Comparison of ENCODE assay signal across 30 cellular contexts in genomic region chr10:65941098-65941655, GRCh38.
"Had no signal": no experiment of that assay in that cellular context is flagged by ENCODE, and none has a peak within 500 bp of the region (broad histone marks: within the 10 kb centered on the region; RNA-seq: fewer than 3 reads in every experiment).

No MANE protein-coding gene starts in this region.

- H3K36me3 Mint-ChIP-seq: activated naive CD4-positive, alpha-beta T cell treated with anti-CD3 and anti-CD28 coated beads, Interleukin-2, amount 10 ng/mL, durations not matched to agents 7 days and 5 days; activated naive CD8-positive, alpha-beta T cell treated with anti-CD3 and anti-CD28 coated beads, Interleukin-2, amount 10 ng/mL, durations not matched to agents 7 days and 5 days; naive B cell; WTC11 had no signal

- H3K27me3 ChIP-seq: ascending aorta, heart left ventricle, neutrophil, pancreas, testis, transverse colon had no signal

- H3K9me3 ChIP-seq: ascending aorta, heart left ventricle, left ventricle myocardium inferior, neutrophil, pancreas, prostate gland, testis, transverse colon had no signal

- H3K27me3 Mint-ChIP-seq: activated CD4-positive, alpha-beta memory T cell treated with anti-CD3 and anti-CD28 coated beads, Interleukin-2, amount 10 ng/mL, durations not matched to agents 7 days and 5 days; activated CD4-positive, alpha-beta T cell treated with anti-CD3 and anti-CD28 coated beads, Interleukin-2, amount 10 ng/mL, durations not matched to agents 7 days and 5 days; activated naive CD4-positive, alpha-beta T cell treated with anti-CD3 and anti-CD28 coated beads, Interleukin-2, amount 10 ng/mL, durations not matched to agents 7 days and 5 days; activated naive CD8-positive, alpha-beta T cell treated with anti-CD3 and anti-CD28 coated beads, Interleukin-2, amount 10 ng/mL, durations not matched to agents 7 days and 5 days; activated T-cell treated with anti-CD3 and anti-CD28 coated beads, Interleukin-2, amount 50 U/mL, for 24 hours; naive B cell had no signal

- H3K9me3 Mint-ChIP-seq: activated CD4-positive, alpha-beta memory T cell treated with anti-CD3 and anti-CD28 coated beads, Interleukin-2, amount 10 ng/mL, durations not matched to agents 7 days and 5 days; activated CD4-positive, alpha-beta T cell treated with anti-CD3 and anti-CD28 coated beads, Interleukin-2, amount 10 ng/mL, durations not matched to agents 7 days and 5 days; activated naive CD4-positive, alpha-beta T cell treated with anti-CD3 and anti-CD28 coated beads, Interleukin-2, amount 10 ng/mL, durations not matched to agents 7 days and 5 days; nephron progenitor cell; T-helper 1 cell treated with Interleukin-12 subunit alpha and Interleukin-12 subunit beta and Interleukin-4 antibody, amounts not matched to agents 30 μg/mL and 1 μg/mL, for 36 hours; WTC11 had no signal

- H3K27ac Mint-ChIP-seq: activated CD4-positive, alpha-beta memory T cell treated with anti-CD3 and anti-CD28 coated beads, Interleukin-2, amount 10 ng/mL, durations not matched to agents 7 days and 5 days; activated CD4-positive, alpha-beta T cell treated with anti-CD3 and anti-CD28 coated beads, Interleukin-2, amount 10 ng/mL, durations not matched to agents 7 days and 5 days; activated naive CD4-positive, alpha-beta T cell treated with anti-CD3 and anti-CD28 coated beads, Interleukin-2, amount 10 ng/mL, durations not matched to agents 7 days and 5 days; activated naive CD8-positive, alpha-beta T cell treated with anti-CD3 and anti-CD28 coated beads, Interleukin-2, amount 10 ng/mL, durations not matched to agents 7 days and 5 days; activated T-cell treated with anti-CD3 and anti-CD28 coated beads, Interleukin-2, amount 50 U/mL, for 24 hours; naive B cell; nephron progenitor cell; T-helper 1 cell treated with Interleukin-12 subunit alpha and Interleukin-12 subunit beta and Interleukin-4 antibody, amounts not matched to agents 30 μg/mL and 1 μg/mL, for 36 hours; WTC11 had no signal

- FAIRE-seq: endothelial cell of umbilical vein, pancreas had no signal

- H3K27ac ChIP-seq: ascending aorta, heart left ventricle, left ventricle myocardium inferior, neutrophil, pancreas, prostate gland, testis, transverse colon had no signal

- H3K4me1 ChIP-seq: ascending aorta, heart left ventricle, left ventricle myocardium inferior, pancreas, prostate gland, testis, transverse colon had no signal

- H3K36me3 ChIP-seq: ascending aorta, heart left ventricle, left ventricle myocardium inferior, neutrophil, pancreas, prostate gland, transverse colon had no signal

- H3K4me3 ChIP-seq: ascending aorta, heart left ventricle, left ventricle myocardium inferior, pancreas, prostate gland, testis, transverse colon had no signal

- DNase-seq: activated CD4-positive, alpha-beta memory T cell treated with anti-CD3 and anti-CD28 coated beads, Interleukin-2, amount 10 ng/mL, durations not matched to agents 7 days and 5 days; activated CD4-positive, alpha-beta T cell treated with anti-CD3 and anti-CD28 coated beads for 1 hour; activated CD4-positive, alpha-beta T cell treated with anti-CD3 and anti-CD28 coated beads, Interleukin-2, amount 10 ng/mL, durations not matched to agents 7 days and 5 days; activated CD8-positive, alpha-beta memory T cell treated with anti-CD3 and anti-CD28 coated beads, Interleukin-2, amount 50 U/mL, for 48 hours; activated gamma-delta T cell; activated naive CD4-positive, alpha-beta T cell treated with anti-CD3 and anti-CD28 coated beads, Interleukin-2, amount 10 ng/mL, durations not matched to agents 7 days and 5 days; activated naive CD8-positive, alpha-beta T cell treated with anti-CD3 and anti-CD28 coated beads, Interleukin-2, amount 10 ng/mL, durations not matched to agents 7 days and 5 days; activated T-cell treated with anti-CD3 and anti-CD28 coated beads, Interleukin-2, amount 50 U/mL, for 24 hours; caudate nucleus; cortex of kidney; foreskin fibroblast; heart left ventricle; kidney glomerular epithelial cell; left ventricle myocardium inferior; naive B cell; nephron progenitor cell; pancreas; retina; stimulated activated CD4-positive, alpha-beta T cell treated with anti-CD3 and anti-CD28 coated beads, Interleukin-2, amount 100 ng/mL, for 48 hours; stimulated activated naive CD8-positive, alpha-beta T cell treated with anti-CD3 and anti-CD28 coated beads, Interleukin-15, Interleukin-2, amounts not matched to agents 100 U/mL and 50 U/mL, for 24 hours; SW 1271; T1000; testis; transverse colon had no signal

- H3K4me3 Mint-ChIP-seq: activated CD4-positive, alpha-beta memory T cell treated with anti-CD3 and anti-CD28 coated beads, Interleukin-2, amount 10 ng/mL, durations not matched to agents 7 days and 5 days; activated CD4-positive, alpha-beta T cell treated with anti-CD3 and anti-CD28 coated beads, Interleukin-2, amount 10 ng/mL, durations not matched to agents 7 days and 5 days; activated naive CD4-positive, alpha-beta T cell treated with anti-CD3 and anti-CD28 coated beads, Interleukin-2, amount 10 ng/mL, durations not matched to agents 7 days and 5 days; activated naive CD8-positive, alpha-beta T cell treated with anti-CD3 and anti-CD28 coated beads, Interleukin-2, amount 10 ng/mL, durations not matched to agents 7 days and 5 days; activated T-cell treated with anti-CD3 and anti-CD28 coated beads, Interleukin-2, amount 50 U/mL, for 24 hours; naive B cell; nephron progenitor cell; T-helper 1 cell treated with Interleukin-12 subunit alpha and Interleukin-12 subunit beta and Interleukin-4 antibody, amounts not matched to agents 30 μg/mL and 1 μg/mL, for 36 hours; WTC11 had no signal

- H3K4me1 Mint-ChIP-seq: activated CD4-positive, alpha-beta memory T cell treated with anti-CD3 and anti-CD28 coated beads, Interleukin-2, amount 10 ng/mL, durations not matched to agents 7 days and 5 days; activated CD4-positive, alpha-beta T cell treated with anti-CD3 and anti-CD28 coated beads, Interleukin-2, amount 10 ng/mL, durations not matched to agents 7 days and 5 days; activated naive CD4-positive, alpha-beta T cell treated with anti-CD3 and anti-CD28 coated beads, Interleukin-2, amount 10 ng/mL, durations not matched to agents 7 days and 5 days; activated naive CD8-positive, alpha-beta T cell treated with anti-CD3 and anti-CD28 coated beads, Interleukin-2, amount 10 ng/mL, durations not matched to agents 7 days and 5 days; naive B cell; nephron progenitor cell had no signal
